ENCODE assay signal across 8 cellular contexts in genomic region chr10:59905735-59906416, GRCh38. TPM values are rescaled to one million over a fixed set of nuclear protein-coding genes. Genes with fewer than 3 reads are reported as not detected.
A peak's percentile ranks its signal among the peaks of the same experiment; 100 is the strongest.
DNase-seq lines count a peak whose midpoint lies in the region; ATAC-seq and TF ChIP-seq lines count a peak whose summit lies in the region.

No MANE protein-coding gene starts in this region.

- H3K9me3 Mint-ChIP-seq in mesothelial cell of epicardium (no peaks in the 10 kb centered on the region), type B pancreatic cell (no peaks in the 10 kb centered on the region)

- H3K36me3 Mint-ChIP-seq in mesothelial cell of epicardium: no peaks in the 10 kb centered on the region
- peaks cover 12% of the 10 kb centered on the region for H3K36me3 Mint-ChIP-seq in type B pancreatic cell

- peak overlapping the region; percentile 92 for H3K27ac Mint-ChIP-seq in mesothelial cell of epicardium
- H3K27ac Mint-ChIP-seq in type B pancreatic cell: peak overlapping the region; percentile 97

- peak overlapping the region; percentile 97 for H3K4me3 ChIP-seq in coronary artery

- TF ChIP-seq CTCF in coronary artery (IDR thresholded peaks at IDR 0.05) (no peak), mesothelial cell of epicardium (IDR thresholded peaks at IDR 0.05; ENCODE audit: unreplicated experiment) (no peak), type B pancreatic cell (conservative IDR thresholded peaks at IDR 0.05) (no peak)

- ATAC-seq in GM19328 (IDR thresholded peaks at IDR 0.05; ENCODE audit: unreplicated experiment): no peak

- peak overlapping the region; percentile 96 to 97 for H3K27ac ChIP-seq in coronary artery

- H3K27me3 Mint-ChIP-seq in mesothelial cell of epicardium (ENCODE audit: low read depth) (no peaks in the 10 kb centered on the region), type B pancreatic cell (no peaks in the 10 kb centered on the region)

- H3K4me3 Mint-ChIP-seq in mesothelial cell of epicardium: peak overlapping the region; percentile 91
- peak overlapping the region; percentile 100 for H3K4me3 Mint-ChIP-seq in type B pancreatic cell

- H3K4me1 Mint-ChIP-seq in mesothelial cell of epicardium (peaks cover 73% of the 10 kb centered on the region), type B pancreatic cell (ENCODE audit: unreplicated experiment) (peaks cover 56% of the 10 kb centered on the region)

- DNase-seq in DMS53 (lab: John Stamatoyannopoulos, UW): peak; percentile 53
- DNase-seq in DMS53 treated with DMSO at 0.1 percent for 48 hours (lab: John Stamatoyannopoulos, UW; ENCODE audit: unreplicated experiment): no peak
- peak; percentile 6 for DNase-seq in RPMI7951 (ENCODE audit: low read depth)
- DNase-seq in coronary artery (ENCODE audit: low spot score): no peak
- DNase-seq in mesothelial cell of epicardium (ENCODE audit: low spot score in 2 of 2, unreplicated experiment in 2 of 2): peak in 1 of 2 experiments; percentile 44
- DNase-seq in type B pancreatic cell (ENCODE audit: extremely low spot score, unreplicated experiment): no peak
- no peak for DNase-seq in NOMO-1 treated with dmso at 0.1 percent for 144 hours (lab: John Stamatoyannopoulos, UW; ENCODE audit: unreplicated experiment)

RNA-seq across cellular contexts. Expression of gene CCDC6, which starts 0.5 kb away (rescaled TPM):
- total RNA-seq in RPMI7951 (2014; rRNA removed; shearing (Covaris generic)): 11.4 and 13.2 TPM in 2 replicates
- total RNA-seq in mesothelial cell of epicardium (49.3 to 51.4 TPM (median 50.5 TPM) in 3 replicates), type B pancreatic cell (ENCODE audit: low replicate concordance) (55.4 and 75.1 TPM in 2 replicates)

Comparison
In these comparisons a context has a peak if more than half of its experiments do, and no peak if none do; other contexts are left out.
1. DNase-seq: peak in DMS53 (single experiment) and RPMI7951 (single experiment); none in DMS53 treated with DMSO at 0.1 percent for 48 hours (single experiment), coronary artery (single experiment), type B pancreatic cell (single experiment) and NOMO-1 treated with dmso at 0.1 percent for 144 hours (single experiment).